In the genomic region with DNA sequence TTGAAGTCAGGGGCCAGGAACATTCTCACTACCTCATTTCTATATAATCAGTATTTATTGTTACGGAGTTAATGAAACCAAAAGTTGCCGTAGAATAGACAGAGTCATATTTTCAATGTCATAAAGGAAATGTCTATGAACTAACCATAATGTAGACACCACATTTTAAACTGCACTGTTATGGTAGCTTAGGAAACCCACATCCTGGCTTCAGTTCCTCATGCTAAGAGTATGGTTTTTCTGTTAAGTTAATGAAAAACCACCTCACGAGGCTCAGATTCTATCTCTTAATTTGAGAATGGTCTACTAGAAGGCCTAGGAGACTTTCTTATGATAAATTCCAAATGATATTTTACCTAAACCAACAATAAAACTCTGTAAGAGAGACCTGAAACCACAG, we compare ENCODE assay signal across 9 cellular contexts.
DNase-seq lines count a peak whose midpoint lies in the region; ATAC-seq and TF ChIP-seq lines count a peak whose summit lies in the region.
"Had no signal": no experiment of that assay in that cellular context is flagged by ENCODE, and none has a peak within 500 bp of the region (broad histone marks: within the 10 kb centered on the region; RNA-seq: fewer than 3 reads in every experiment).

No MANE protein-coding gene starts in this region.

- no peak overlapping the region for H2AFZ ChIP-seq in neuronal stem cell (ENCODE audit: low read length)

- no peak for TF ChIP-seq CTCF in mucosa of descending colon (IDR thresholded peaks at IDR 0.05)
- no peak for TF ChIP-seq CTCF in testis (IDR thresholded peaks at IDR 0.05)

- DNase-seq in NOMO-1 (lab: John Stamatoyannopoulos, UW; ENCODE audit: unreplicated experiment in 2 of 2) (peak; percentile 42 to 86), NOMO-1 treated with dmso at 0.1 percent for 144 hours (lab: John Stamatoyannopoulos, UW; ENCODE audit: unreplicated experiment) (no peak), mucosa of descending colon (peak in 1 of 3 donors; percentile 25), neuronal stem cell (ENCODE audit: low spot score) (no peak), testis (no peak)
- no peak for DNase-seq in activated CD8-positive, alpha-beta memory T cell treated with anti-CD3 and anti-CD28 coated beads, Interleukin-2, amount 50 U/mL, for 48 hours

- H2BK12ac ChIP-seq in neuronal stem cell (ENCODE audit: low read length): no peak overlapping the region

- intact Hi-C loops in mucosa of descending colon (cut with DNase I, micrococcal nuclease) (loop anchor here (10.0 kb wide), 3 partner anchors 142 to 472 kb away; no protein-coding TSS in a partner anchor), testis (cut with DNase I; ENCODE audit: low total_unique reads) (loop anchor here (10.0 kb wide), 1 partner anchor 152 kb away; no protein-coding TSS in a partner anchor)

- no peak overlapping the region for H4K91ac ChIP-seq in neuronal stem cell (ENCODE audit: low read depth, low read length, poor library complexity)

- H3K9ac ChIP-seq in neuronal stem cell (ENCODE audit: low read depth, low read length, poor library complexity): no peak overlapping the region

- no peak overlapping the region for H2BK15ac ChIP-seq in neuronal stem cell (ENCODE audit: low read length)

- H2BK5ac ChIP-seq in neuronal stem cell (ENCODE audit: low read length): no peak overlapping the region

- WGBS in neuronal stem cell (ENCODE audit: extremely low coverage in 2 of 2, insufficient read length in 2 of 2, insufficient replicate concordance in 1 of 2), 2 donors: no CpG with 5 or more reads among the region's 3 CpGs
- WGBS in testis, 2 donors: 87 to 88% methylated on average over 3 of the region's 3 CpGs

- H3K14ac ChIP-seq in neuronal stem cell (ENCODE audit: low read length): no peak overlapping the region

- H3K4me3 ChIP-seq in mucosa of descending colon (no peak overlapping the region), neuronal stem cell (ENCODE audit: low read length in 2 of 2) (no peak overlapping the region), testis (no peak overlapping the region)

- no peak overlapping the region for H3K23ac ChIP-seq in neuronal stem cell (ENCODE audit: low read depth, low read length, poor library complexity)

- no peak overlapping the region for H3K18ac ChIP-seq in neuronal stem cell (ENCODE audit: low read length)

- no peaks in the 10 kb centered on the region for H3K27me3 ChIP-seq in neuronal stem cell (ENCODE audit: control insufficient read depth in 3 of 3, insufficient read depth in 3 of 3, low read depth in 1 of 3, low read length in 3 of 3)
- no peaks in the 10 kb centered on the region for H3K27me3 ChIP-seq in testis

- H3K36me3 ChIP-seq in mucosa of descending colon (ENCODE audit: low read depth) (no peaks in the 10 kb centered on the region), neuronal stem cell (replicated peaks in 1 of 2; ENCODE audit: control insufficient read depth in 2 of 2, insufficient read depth in 2 of 2, low read length in 2 of 2) (no peaks in the 10 kb centered on the region), testis (ENCODE audit: low read depth, missing control alignments) (no peaks in the 10 kb centered on the region)

- H3K4ac ChIP-seq in neuronal stem cell (ENCODE audit: low read length): no peak overlapping the region

- no peak overlapping the region for H2BK120ac ChIP-seq in neuronal stem cell (ENCODE audit: low read depth, low read length)

- no peaks in the 10 kb centered on the region for H3K9me3 ChIP-seq in mucosa of descending colon
- H3K9me3 ChIP-seq in neuronal stem cell (replicated peaks in 1 of 2; ENCODE audit: control insufficient read depth in 2 of 2, insufficient read depth in 1 of 2, low read depth in 1 of 2, low read length in 2 of 2): no peaks in the 10 kb centered on the region
- no peaks in the 10 kb centered on the region for H3K9me3 ChIP-seq in testis

- ATAC-seq in GM21619 (IDR thresholded peaks at IDR 0.05; ENCODE audit: unreplicated experiment): peak; percentile 100
- ATAC-seq in HG03565 (IDR thresholded peaks at IDR 0.05; ENCODE audit: unreplicated experiment): peak; percentile 100
- ATAC-seq in mucosa of descending colon: peak; percentile 78

- H3K79me1 ChIP-seq in neuronal stem cell (ENCODE audit: low read depth, low read length): no peaks in the 10 kb centered on the region

- no peak overlapping the region for H2AK5ac ChIP-seq in neuronal stem cell (ENCODE audit: low read depth, low read length)

- no peak overlapping the region for H3K4me2 ChIP-seq in neuronal stem cell (ENCODE audit: insufficient read depth, low read length, poor library complexity, severe bottlenecking)

- no peak for TF ChIP-seq POLR2A in testis (IDR thresholded peaks at IDR 0.05)

- H3K27ac ChIP-seq in neuronal stem cell (replicated peaks; ENCODE audit: low read length) (no peak overlapping the region), testis (no peak overlapping the region)
- H3K27ac ChIP-seq: 22Rv1 had no signal

- no peak overlapping the region for H4K8ac ChIP-seq in neuronal stem cell (ENCODE audit: low read depth, low read length)

- no peaks in the 10 kb centered on the region for H3K4me1 ChIP-seq in mucosa of descending colon (ENCODE audit: low read depth)
- no peaks in the 10 kb centered on the region for H3K4me1 ChIP-seq in neuronal stem cell (ENCODE audit: control insufficient read depth in 2 of 2, insufficient read depth in 1 of 2, low read depth in 1 of 2, low read length in 2 of 2)
- H3K4me1 ChIP-seq in testis: no peaks in the 10 kb centered on the region

Comparison
In these comparisons a context has a peak if more than half of its experiments do, and no peak if none do; other contexts are left out.
1. DNase-seq: peak in NOMO-1 (2 of 2); none in NOMO-1 treated with dmso at 0.1 percent for 144 hours (single experiment), activated CD8-positive, alpha-beta memory T cell treated with anti-CD3 and anti-CD28 coated beads, Interleukin-2, amount 50 U/mL, for 48 hours (single experiment), neuronal stem cell (single experiment) and testis (single experiment).
2. Peak in every context shown above with its lines, with median percentiles within 50 percentile points of each other: ATAC-seq.